In genomic region chr19:41999878-42000208, GRCh38 we compare ENCODE assay signal across 24 cellular contexts. TPM values are rescaled to one million over a fixed set of nuclear protein-coding genes. Genes with fewer than 3 reads are reported as not detected.
"Had no signal": no experiment of that assay in that cellular context is flagged by ENCODE, and none has a peak within 500 bp of the region (broad histone marks: within the 10 kb centered on the region; RNA-seq: fewer than 3 reads in every experiment).

No MANE protein-coding gene starts in this region.

- H3K4me3 ChIP-seq: colonic mucosa, lung, prostate gland, testis, upper lobe of left lung had no signal

- H3K36me3 ChIP-seq: colonic mucosa, prostate gland, upper lobe of left lung had no signal

- H3K9me3 Mint-ChIP-seq: activated CD4-positive, alpha-beta T cell treated with anti-CD3 and anti-CD28 coated beads, Interleukin-2, amount 10 ng/mL, durations not matched to agents 24 days and 14 days; activated CD8-positive, alpha-beta T cell treated with anti-CD3 and anti-CD28 coated beads for 36 hours; activated naive CD4-positive, alpha-beta T cell treated with anti-CD3 and anti-CD28 coated beads, Interleukin-2, amount 50 U/mL, for 24 hours; activated T-cell treated with anti-CD3 and anti-CD28 coated beads, Interleukin-2, amount 50 U/mL, for 24 hours; endodermal cell; stimulated activated naive CD8-positive, alpha-beta T cell treated with anti-CD3 and anti-CD28 coated beads, Interleukin-15, amount 100 ng/mL, for 72 hours; T-helper 2 cell treated with Interferon-gamma antibody and Interleukin-4, amounts not matched to agents 5 μg/mL and 100 μg/mL, for 36 hours had no signal

- H3K27ac Mint-ChIP-seq: activated CD4-positive, alpha-beta T cell treated with anti-CD3 and anti-CD28 coated beads, Interleukin-2, amount 10 ng/mL, durations not matched to agents 24 days and 14 days; activated CD8-positive, alpha-beta T cell treated with anti-CD3 and anti-CD28 coated beads for 36 hours; activated naive CD4-positive, alpha-beta T cell treated with anti-CD3 and anti-CD28 coated beads, Interleukin-2, amount 50 U/mL, for 24 hours; activated T-cell treated with anti-CD3 and anti-CD28 coated beads, Interleukin-2, amount 50 U/mL, for 24 hours; endodermal cell; nephron; stimulated activated naive CD8-positive, alpha-beta T cell treated with anti-CD3 and anti-CD28 coated beads, Interleukin-15, amount 100 ng/mL, for 72 hours; T-helper 2 cell treated with Interferon-gamma antibody and Interleukin-4, amounts not matched to agents 5 μg/mL and 100 μg/mL, for 36 hours had no signal

- H3K4me3 Mint-ChIP-seq: activated CD8-positive, alpha-beta T cell treated with anti-CD3 and anti-CD28 coated beads for 36 hours; activated T-cell treated with anti-CD3 and anti-CD28 coated beads, Interleukin-2, amount 50 U/mL, for 24 hours; endodermal cell had no signal

- H3K4me1 ChIP-seq: colonic mucosa, foreskin keratinocyte, prostate gland had no signal

- H3K27ac ChIP-seq: colonic mucosa, foreskin keratinocyte, prostate gland, testis, upper lobe of left lung had no signal

- H3K27me3 ChIP-seq: testis had no signal

- DNase-seq: activated CD4-positive, alpha-beta T cell treated with anti-CD3 and anti-CD28 coated beads, Interleukin-2, amount 10 ng/mL, durations not matched to agents 24 days and 14 days; activated CD4-positive, CD25-positive, alpha-beta regulatory T cell; activated CD8-positive, alpha-beta T cell treated with anti-CD3 and anti-CD28 coated beads for 36 hours; activated effector memory CD4-positive, alpha-beta T cell treated with anti-CD3 and anti-CD28 coated beads, Interleukin-2, amount 50 U/mL, for 16 hours; activated T-cell treated with anti-CD3 and anti-CD28 coated beads, Interleukin-2, amount 50 U/mL, for 24 hours; colonic mucosa; endodermal cell; foreskin keratinocyte; islet precursor cell; left colon; midbrain; right cardiac atrium; stimulated activated naive CD8-positive, alpha-beta T cell treated with anti-CD3 and anti-CD28 coated beads, Interleukin-15, amount 100 ng/mL, for 72 hours; testis; upper lobe of left lung had no signal

- H3K9me3 ChIP-seq: colonic mucosa, prostate gland, testis, upper lobe of left lung had no signal

- ATAC-seq: activated CD8-positive, alpha-beta T cell treated with anti-CD3 and anti-CD28 coated beads for 36 hours; foreskin keratinocyte; left colon; right cardiac atrium; stimulated activated naive CD8-positive, alpha-beta T cell treated with anti-CD3 and anti-CD28 coated beads, Interleukin-15, amount 100 ng/mL, for 72 hours had no signal

RNA-seq across cellular contexts. Expression of gene ATP1A3, which starts 5.8 kb away (rescaled TPM):
- total RNA-seq: epithelial cell of proximal tubule, osteocyte, skeletal muscle tissue had no signal
- polyA plus RNA-seq: fibroblast of lung had no signal
